In genomic region chr9:37034320-37034937, GRCh38 we compare ENCODE assay signal across 8 cellular contexts.
DNase-seq lines count a peak whose midpoint lies in the region; ATAC-seq lines count a peak whose summit lies in the region.

No MANE protein-coding gene starts in this region.

- peaks cover 99% of the 10 kb centered on the region for H3K27me3 Mint-ChIP-seq in activated naive CD4-positive, alpha-beta T cell treated with anti-CD3 and anti-CD28 coated beads, Interleukin-2, amount 10 ng/mL, durations not matched to agents 7 days and 5 days
- H3K27me3 Mint-ChIP-seq in memory B cell: no peaks in the 10 kb centered on the region

- CTCF ChIA-PET in activated naive CD4-positive, alpha-beta T cell treated with anti-CD3 and anti-CD28 coated beads, Interleukin-2, amount 10 ng/mL, durations not matched to agents 7 days and 5 days (lab: Charles Lee): no interaction called here

- peaks cover 11% of the 10 kb centered on the region for H3K36me3 Mint-ChIP-seq in activated naive CD4-positive, alpha-beta T cell treated with anti-CD3 and anti-CD28 coated beads, Interleukin-2, amount 10 ng/mL, durations not matched to agents 7 days and 5 days
- H3K36me3 Mint-ChIP-seq in memory B cell: no peaks in the 10 kb centered on the region

- DNase-seq in NCI-H1092 treated with DMSO at 0.1 percent for 48 hours (lab: John Stamatoyannopoulos, UW) (peak; percentile 91), memory B cell (ENCODE audit: low spot score in 2 of 2) (peak; percentile 76 to 79), hepatic stellate cell (ENCODE audit: low spot score) (no peak)
- DNase-seq in activated naive CD4-positive, alpha-beta T cell treated with anti-CD3 and anti-CD28 coated beads, Interleukin-2, amount 10 ng/mL, durations not matched to agents 7 days and 5 days: peak; percentile 32

- ATAC-seq in GM21447 (IDR thresholded peaks at IDR 0.05; ENCODE audit: unreplicated experiment): peak; percentile 18
- ATAC-seq in memory B cell (ENCODE audit: low read depth): peak; percentile 62
- ATAC-seq in GM21381 (IDR thresholded peaks at IDR 0.05; ENCODE audit: unreplicated experiment): no peak
- ATAC-seq in HG03469 (IDR thresholded peaks at IDR 0.05; ENCODE audit: unreplicated experiment): no peak

- H3K4me1 ChIP-seq in ES-I3 (ENCODE audit: insufficient read depth, low read length): no peaks in the 10 kb centered on the region; the same call in 1 of the 2 replicates

- no peaks in the 10 kb centered on the region for H3K36me3 ChIP-seq in ES-I3 (ENCODE audit: insufficient read depth, low read length)

- no peaks in the 10 kb centered on the region; the same call in 1 of the 2 replicates for H3K9me3 ChIP-seq in ES-I3 (ENCODE audit: control insufficient read depth, insufficient read depth, low read length)

- peak overlapping the region; percentile 70 for H3K9ac ChIP-seq in ES-I3 (ENCODE audit: low read depth, low read length)

- peak overlapping the region; percentile 68 for H3K27ac Mint-ChIP-seq in activated naive CD4-positive, alpha-beta T cell treated with anti-CD3 and anti-CD28 coated beads, Interleukin-2, amount 10 ng/mL, durations not matched to agents 7 days and 5 days
- H3K27ac Mint-ChIP-seq in memory B cell: peak overlapping the region; percentile 97

- H3K4me3 Mint-ChIP-seq in activated naive CD4-positive, alpha-beta T cell treated with anti-CD3 and anti-CD28 coated beads, Interleukin-2, amount 10 ng/mL, durations not matched to agents 7 days and 5 days: peak overlapping the region; percentile 43
- peak overlapping the region; percentile 96 for H3K4me3 Mint-ChIP-seq in memory B cell

- H3K4me1 Mint-ChIP-seq in activated naive CD4-positive, alpha-beta T cell treated with anti-CD3 and anti-CD28 coated beads, Interleukin-2, amount 10 ng/mL, durations not matched to agents 7 days and 5 days: peaks cover 58% of the 10 kb centered on the region
- peaks cover 36% of the 10 kb centered on the region for H3K4me1 Mint-ChIP-seq in memory B cell

- H3K9me3 Mint-ChIP-seq in activated naive CD4-positive, alpha-beta T cell treated with anti-CD3 and anti-CD28 coated beads, Interleukin-2, amount 10 ng/mL, durations not matched to agents 7 days and 5 days: no peaks in the 10 kb centered on the region
- no peaks in the 10 kb centered on the region for H3K9me3 Mint-ChIP-seq in memory B cell

Comparison
In these comparisons a context has a peak if more than half of its experiments do, and no peak if none do; other contexts are left out.
1. ATAC-seq: peak in GM21447 (single experiment) and memory B cell (single experiment); none in GM21381 (single experiment) and HG03469 (single experiment).